In the genomic region with DNA sequence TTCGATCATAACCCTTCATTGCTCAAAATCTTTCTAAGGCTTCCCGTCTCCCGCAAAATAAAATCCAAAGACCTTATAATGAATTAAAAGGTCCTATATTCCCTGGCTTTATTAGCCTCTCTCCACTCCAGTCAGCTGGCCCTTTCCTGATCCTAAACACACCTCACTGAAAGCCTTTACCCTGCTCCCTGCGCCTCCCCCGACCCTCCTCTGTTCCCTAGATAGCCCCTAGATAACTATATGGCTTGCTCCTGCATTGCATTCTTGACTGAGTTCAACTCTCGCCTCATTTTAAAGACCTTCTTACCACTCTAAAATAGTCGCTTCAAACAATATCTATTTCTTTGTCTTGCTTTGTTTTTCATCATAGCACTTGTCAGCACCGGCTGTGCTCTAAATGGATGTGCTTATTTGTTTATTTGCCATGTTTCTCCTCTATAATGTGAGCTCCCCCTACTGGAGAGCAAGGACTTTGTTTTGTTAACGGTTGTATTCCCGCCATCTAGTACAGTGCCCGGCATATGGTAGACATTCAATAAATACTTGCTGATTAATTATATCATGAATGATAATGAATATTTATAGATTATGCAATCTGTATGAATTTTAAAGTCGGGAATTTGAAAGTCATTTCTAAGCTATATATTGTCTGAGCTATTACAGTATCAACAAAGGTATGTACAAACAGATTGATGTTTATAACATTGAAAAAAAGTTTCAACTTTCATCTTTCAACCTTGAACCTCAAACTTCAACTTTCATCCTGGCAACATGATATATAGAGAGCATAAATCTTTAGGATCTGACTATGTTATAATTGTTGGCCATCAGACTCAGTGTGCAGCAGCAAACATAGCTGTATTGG, we compare ENCODE assay signal across 8 cellular contexts. TPM values are rescaled to one million over a fixed set of nuclear protein-coding genes. Genes with fewer than 3 reads are reported as not detected.
DNase-seq lines count a peak whose midpoint lies in the region; ATAC-seq, FAIRE-seq and TF ChIP-seq lines count a peak whose summit lies in the region.

No MANE protein-coding gene starts in this region.

- H3K9me3 ChIP-seq in thoracic aorta: no peaks in the 10 kb centered on the region

- FAIRE-seq in bronchial epithelial cell (lab: Jason Lieb, UNC): no peak

- no peak overlapping the region for H3K27ac ChIP-seq in thoracic aorta

- H3K27me3 ChIP-seq in bronchial epithelial cell (ENCODE audit: control insufficient read depth, insufficient read depth, low read length): no peaks in the 10 kb centered on the region
- H3K27me3 ChIP-seq in kidney epithelial cell (ENCODE audit: control insufficient read depth, insufficient read depth, low read length): no peaks in the 10 kb centered on the region
- H3K27me3 ChIP-seq in thoracic aorta (replicated peaks; ENCODE audit: insufficient read depth): no peaks in the 10 kb centered on the region

- peak; percentile 68 for ATAC-seq in GM21447 (IDR thresholded peaks at IDR 0.05; ENCODE audit: unreplicated experiment)
- no peak for ATAC-seq in thoracic aorta (ENCODE audit: insufficient number of reproducible peaks, low FRiP score, low read depth)

- H3K4me3 ChIP-seq in bronchial epithelial cell (ENCODE audit: low read depth, low read length): no peak overlapping the region
- H3K4me3 ChIP-seq in kidney epithelial cell (ENCODE audit: low read depth, low read length): no peak overlapping the region
- H3K4me3 ChIP-seq in thoracic aorta: no peak overlapping the region

- DNase-seq in activated CD4-positive, alpha-beta T cell treated with anti-CD3 and anti-CD28 coated beads for 48 hours: peak; percentile 12
- no peak for DNase-seq in activated CD4-positive, alpha-beta T cell treated with anti-CD3 and anti-CD28 coated beads, Interleukin-2, amount 50 U/mL, for 4 hours
- DNase-seq in HK-2 (ENCODE audit: unreplicated experiment): peak; percentile 10
- DNase-seq in NCI-H82 (lab: John Stamatoyannopoulos, UW): peak; percentile 90
- DNase-seq in bronchial epithelial cell (ENCODE audit: low read depth): peak; percentile 68
- peak; percentile 31 for DNase-seq in kidney epithelial cell (ENCODE audit: low read depth)
- DNase-seq in thoracic aorta (ENCODE audit: low spot score): no peak

- peak; percentile 48 for TF ChIP-seq CTCF in bronchial epithelial cell (IDR thresholded peaks at IDR 0.05; ENCODE audit: insufficient read depth, low read length, severe bottlenecking)
- peak; percentile 69 for TF ChIP-seq CTCF in kidney epithelial cell (IDR thresholded peaks at IDR 0.05; ENCODE audit: insufficient read depth, low read length, poor library complexity, severe bottlenecking)
- TF ChIP-seq CTCF in thoracic aorta (IDR thresholded peaks at IDR 0.05): peak; percentile 62

- peaks cover 0 to 11% of the 10 kb centered on the region in 2 donors for H3K4me1 ChIP-seq in thoracic aorta (ENCODE audit: control insufficient read depth in 1 of 2, low read depth in 2 of 2)

- H3K36me3 ChIP-seq in bronchial epithelial cell (ENCODE audit: control insufficient read depth, insufficient read depth, low read length) (no peaks in the 10 kb centered on the region), kidney epithelial cell (ENCODE audit: control insufficient read depth, insufficient read depth, low read length) (no peaks in the 10 kb centered on the region), thoracic aorta (no peaks in the 10 kb centered on the region)

RNA-seq across cellular contexts. Expression of gene VIT, which starts 32.4 kb away (rescaled TPM):
- total RNA-seq in bronchial epithelial cell: not detected in 2 replicates
- not detected in 2 replicates for total RNA-seq in kidney epithelial cell
- total RNA-seq in thoracic aorta: 10 to 100 TPM; 23.9 to 31.4 TPM

Comparison
In these comparisons a context has a peak if more than half of its experiments do, and no peak if none do; other contexts are left out.
1. DNase-seq: peak in activated CD4-positive, alpha-beta T cell treated with anti-CD3 and anti-CD28 coated beads for 48 hours (single experiment), HK-2 (single experiment), NCI-H82 (single experiment), bronchial epithelial cell (single experiment) and kidney epithelial cell (single experiment); none in activated CD4-positive, alpha-beta T cell treated with anti-CD3 and anti-CD28 coated beads, Interleukin-2, amount 50 U/mL, for 4 hours (0 of 2) and thoracic aorta (single experiment).
2. RNA of gene VIT, which starts 32.4 kb away (total RNA-seq): 23.9 to 31.4 TPM in thoracic aorta; not detected in bronchial epithelial cell and not detected in kidney epithelial cell; every median in the first group is over 10 times any median in the second.
3. Peak in every context shown above with its lines, with median percentiles within 50 percentile points of each other: CTCF ChIP-seq.